In genomic region chr1:101262601-101263348, GRCh38 we compare ENCODE assay signal across 8 cellular contexts.
DNase-seq lines count a peak whose midpoint lies in the region; ATAC-seq and TF ChIP-seq lines count a peak whose summit lies in the region.

No MANE protein-coding gene starts in this region.

- DNase-seq in AG10803 (ENCODE audit: low read depth): peak; percentile 25
- DNase-seq in HEK293T (ENCODE audit: extremely low spot score): peak; percentile 32
- DNase-seq in UCSD-AML1 (lab: John Stamatoyannopoulos, UW; ENCODE audit: unreplicated experiment): peak; percentile 10
- peak; percentile 18 for DNase-seq in kidney glomerular epithelial cell (lab: John Stamatoyannopoulos, UW)
- no peak for DNase-seq in GM03348 (ENCODE audit: low spot score)
- DNase-seq in Ammon's horn (ENCODE audit: low spot score): no peak
- DNase-seq in SHP77 treated with DMSO at 0.1 percent for 48 hours (lab: John Stamatoyannopoulos, UW): no peak

- POLR2A ChIA-PET in HEK293T (lab: Yijun Ruan, JAX): no interaction called here

- no peak overlapping the region for H3K4me3 ChIP-seq in AG10803 (ENCODE audit: low read length)

- no peak for TF ChIP-seq CTCF in AG10803 (conservative IDR thresholded peaks at IDR 0.05; ENCODE audit: low read length)

- ATAC-seq in HG03039 (IDR thresholded peaks at IDR 0.05; ENCODE audit: unreplicated experiment): no peak

- CTCF ChIA-PET in HEK293T (lab: Yijun Ruan, JAX): interaction anchor here (0.7 to 1.3 kb wide), 2 partner anchors 19 to 46 kb away, joined by 3 to 4 read pairs; no protein-coding TSS in a partner anchor

TF ChIP-seq in HEK293T, 16 proteins besides CTCF, POLR2A, EP300 and RAD21:
- TF ChIP-seq L3MBTL2 (conservative IDR thresholded peaks at IDR 0.05): no peak
- no peak for TF ChIP-seq SUZ12 (IDR thresholded peaks at IDR 0.05)
- TF ChIP-seq SP1 (IDR thresholded peaks at IDR 0.05): no peak
- no peak for TF ChIP-seq ZNF384 (IDR thresholded peaks at IDR 0.05)
- no peak for TF ChIP-seq HDGF (IDR thresholded peaks at IDR 0.05; ENCODE audit: borderline replicate concordance)
- no peak for TF ChIP-seq ARNT (IDR thresholded peaks at IDR 0.05)
- TF ChIP-seq ELF4 (IDR thresholded peaks at IDR 0.05): no peak
- TF ChIP-seq FOXM1 (IDR thresholded peaks at IDR 0.05; ENCODE audit: borderline replicate concordance): no peak
- no peak for TF ChIP-seq FOXA1 (IDR thresholded peaks at IDR 0.05)
- TF ChIP-seq BHLHE40 (IDR thresholded peaks at IDR 0.05; ENCODE audit: borderline replicate concordance): no peak
- TF ChIP-seq PKNOX1 (IDR thresholded peaks at IDR 0.05): no peak
- TF ChIP-seq FOXK2 (IDR thresholded peaks at IDR 0.05): no peak
- TF ChIP-seq TARDBP (IDR thresholded peaks at IDR 0.05): no peak
- no peak for TF ChIP-seq NFRKB (IDR thresholded peaks at IDR 0.05)
- TF ChIP-seq LEF1 (IDR thresholded peaks at IDR 0.05; ENCODE audit: borderline replicate concordance): no peak
- TF ChIP-seq CTBP1 (IDR thresholded peaks at IDR 0.05; ENCODE audit: borderline replicate concordance): no peak

Comparison
In these comparisons a context has a peak if more than half of its experiments do, and no peak if none do; other contexts are left out.
1. DNase-seq: peak in AG10803 (single experiment), HEK293T (single experiment), UCSD-AML1 (single experiment) and kidney glomerular epithelial cell (single experiment); none in GM03348 (single experiment), Ammon's horn (single experiment) and SHP77 treated with DMSO at 0.1 percent for 48 hours (single experiment).